27 cellular contexts compared by ENCODE assay signal in the genomic region with DNA sequence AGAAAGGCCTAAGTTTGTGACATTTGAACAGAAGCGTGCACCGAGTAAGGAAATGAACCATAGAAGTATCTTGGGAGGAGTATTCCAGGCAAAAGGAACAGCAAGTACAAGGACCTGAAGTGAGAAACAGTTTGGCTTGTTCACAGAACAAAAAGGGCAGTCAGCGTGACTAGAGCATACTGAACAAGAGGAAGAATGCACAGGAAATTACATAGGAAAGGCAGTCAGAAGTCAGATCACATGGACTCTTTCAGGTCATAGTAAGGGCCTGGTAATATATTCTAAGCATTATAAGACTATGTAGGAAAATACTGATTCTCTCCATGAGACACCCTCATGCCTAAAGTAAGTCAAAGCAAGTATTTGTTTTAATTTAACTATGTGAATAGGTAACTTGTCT. TPM values are rescaled to one million over a fixed set of nuclear protein-coding genes. Genes with fewer than 3 reads are reported as not detected.
A peak's percentile ranks its signal among the peaks of the same experiment; 100 is the strongest.
DNase-seq lines count a peak whose midpoint lies in the region; ATAC-seq, FAIRE-seq and TF ChIP-seq lines count a peak whose summit lies in the region.
"Had no signal": no experiment of that assay in that cellular context is flagged by ENCODE, and none has a peak within 500 bp of the region (broad histone marks: within the 10 kb centered on the region; RNA-seq: fewer than 3 reads in every experiment).

No MANE protein-coding gene starts in this region.

- no peaks in the 10 kb centered on the region for H3K4me1 ChIP-seq in astrocyte (ENCODE audit: insufficient read depth, low read length)
- H3K4me1 ChIP-seq: SJCRH30 had no signal

- no peak overlapping the region for H3K9ac ChIP-seq in astrocyte (ENCODE audit: low read length)

- H3K4me3 Mint-ChIP-seq in astrocyte (ENCODE audit: unreplicated experiment) = no peak overlapping the region
- no peak overlapping the region for H3K4me3 Mint-ChIP-seq in activated CD8-positive, alpha-beta memory T cell treated with anti-CD3 and anti-CD28 coated beads, Interleukin-2, amount 10 ng/mL, durations not matched to agents 7 days and 5 days
- H3K4me3 Mint-ChIP-seq: activated naive CD4-positive, alpha-beta T cell treated with anti-CD3 and anti-CD28 coated beads, Interleukin-2, amount 50 U/mL, for 24 hours; activated T-cell treated with anti-CD3 and anti-CD28 coated beads, Interleukin-2, amount 50 U/mL, for 72 hours; HFFc6; naive thymus-derived CD4-positive, alpha-beta T cell had no signal

- CTCF ChIA-PET in activated CD8-positive, alpha-beta memory T cell treated with anti-CD3 and anti-CD28 coated beads, Interleukin-2, amount 10 ng/mL, durations not matched to agents 7 days and 5 days (lab: Charles Lee) = no interaction called here

- no peaks in the 10 kb centered on the region for H4K20me1 ChIP-seq in astrocyte (ENCODE audit: insufficient read depth, low read length)

- ATAC-seq in left lobe of liver (peak; percentile 34), HG03196 (IDR thresholded peaks at IDR 0.05; ENCODE audit: unreplicated experiment) (no peak), HG03469 (IDR thresholded peaks at IDR 0.05; ENCODE audit: unreplicated experiment) (no peak)
- no peak for ATAC-seq in activated CD8-positive, alpha-beta memory T cell treated with anti-CD3 and anti-CD28 coated beads, Interleukin-2, amount 10 ng/mL, durations not matched to agents 7 days and 5 days
- ATAC-seq: activated T-cell treated with anti-CD3 and anti-CD28 coated beads, Interleukin-2, amount 50 U/mL, for 72 hours; naive thymus-derived CD4-positive, alpha-beta T cell; Panc1 had no signal

- H3K79me2 ChIP-seq in astrocyte (ENCODE audit: insufficient read depth, low read length) = no peaks in the 10 kb centered on the region

- H3K4me3 ChIP-seq in astrocyte (ENCODE audit: insufficient read depth, low read depth, low read length) = no peak overlapping the region
- H3K4me3 ChIP-seq: SJCRH30, smooth muscle cell had no signal

- peaks cover 3% of the 10 kb centered on the region for H3K9me3 Mint-ChIP-seq in astrocyte (ENCODE audit: unreplicated experiment)
- peaks cover 2% of the 10 kb centered on the region for H3K9me3 Mint-ChIP-seq in activated CD8-positive, alpha-beta memory T cell treated with anti-CD3 and anti-CD28 coated beads, Interleukin-2, amount 10 ng/mL, durations not matched to agents 7 days and 5 days (ENCODE audit: low read depth)
- H3K9me3 Mint-ChIP-seq: HFFc6 had no signal

- peak overlapping the region; percentile 24 for H3K27ac Mint-ChIP-seq in astrocyte (ENCODE audit: unreplicated experiment)
- no peak overlapping the region for H3K27ac Mint-ChIP-seq in activated CD8-positive, alpha-beta memory T cell treated with anti-CD3 and anti-CD28 coated beads, Interleukin-2, amount 10 ng/mL, durations not matched to agents 7 days and 5 days
- H3K27ac Mint-ChIP-seq: activated naive CD4-positive, alpha-beta T cell treated with anti-CD3 and anti-CD28 coated beads, Interleukin-2, amount 50 U/mL, for 24 hours; HFFc6 had no signal

- H3K27me3 Mint-ChIP-seq in astrocyte (ENCODE audit: low read depth, unreplicated experiment) = no peaks in the 10 kb centered on the region
- H3K27me3 Mint-ChIP-seq in activated CD8-positive, alpha-beta memory T cell treated with anti-CD3 and anti-CD28 coated beads, Interleukin-2, amount 10 ng/mL, durations not matched to agents 7 days and 5 days = no peaks in the 10 kb centered on the region
- H3K27me3 Mint-ChIP-seq: activated naive CD4-positive, alpha-beta T cell treated with anti-CD3 and anti-CD28 coated beads, Interleukin-2, amount 50 U/mL, for 24 hours; naive thymus-derived CD4-positive, alpha-beta T cell had no signal

- DNase-seq in NCI-H345 (lab: John Stamatoyannopoulos, UW) (peak; percentile 14), NCI-H345 treated with DMSO at 0.1 percent for 48 hours (lab: John Stamatoyannopoulos, UW; ENCODE audit: unreplicated experiment) (no peak), astrocyte (ENCODE audit: low read depth) (no peak), left lobe of liver (ENCODE audit: low spot score) (no peak), pulmonary artery endothelial cell (ENCODE audit: low read depth, low spot score) (peak; percentile 22)
- DNase-seq in activated CD8-positive, alpha-beta memory T cell treated with anti-CD3 and anti-CD28 coated beads, Interleukin-2, amount 10 ng/mL, durations not matched to agents 7 days and 5 days = no peak
- DNase-seq: activated T-cell treated with anti-CD3 and anti-CD28 coated beads, Interleukin-2, amount 50 U/mL, for 72 hours; C1 segment of cervical spinal cord; DMS153; HFFc6; hypothalamus; mammary epithelial cell; naive thymus-derived CD4-positive, alpha-beta T cell; NCI-H526 treated with DMSO at 0.1 percent for 48 hours; SJCRH30; stimulated activated CD4-positive, alpha-beta T cell treated with anti-CD3 and anti-CD28 coated beads, Interleukin-4, amount 100 ng/mL, for 1 hour; T-helper 2 cell; WERI-Rb-1 had no signal

- H3K4me1 Mint-ChIP-seq in astrocyte (ENCODE audit: low read depth, unreplicated experiment) = peaks cover 4% of the 10 kb centered on the region
- H3K4me1 Mint-ChIP-seq in activated CD8-positive, alpha-beta memory T cell treated with anti-CD3 and anti-CD28 coated beads, Interleukin-2, amount 10 ng/mL, durations not matched to agents 7 days and 5 days = peaks cover 14% of the 10 kb centered on the region

- FAIRE-seq in astrocyte (lab: Jason Lieb, UNC) = no peak
- FAIRE-seq: endometrium, keratinocyte, urothelium cell line had no signal

- H3K36me3 Mint-ChIP-seq in astrocyte (ENCODE audit: low read depth, unreplicated experiment) = peaks cover 5% of the 10 kb centered on the region
- peaks cover 22% of the 10 kb centered on the region for H3K36me3 Mint-ChIP-seq in activated CD8-positive, alpha-beta memory T cell treated with anti-CD3 and anti-CD28 coated beads, Interleukin-2, amount 10 ng/mL, durations not matched to agents 7 days and 5 days

- H3K36me3 ChIP-seq in astrocyte (ENCODE audit: insufficient read depth, low read length) = peaks cover 5% of the 10 kb centered on the region
- H3K36me3 ChIP-seq: WERI-Rb-1 had no signal

- H3K4me2 ChIP-seq in astrocyte (ENCODE audit: low read length) = no peak overlapping the region
- H3K4me2 ChIP-seq: smooth muscle cell had no signal

- no peaks in the 10 kb centered on the region for H3K9me3 ChIP-seq in astrocyte (ENCODE audit: insufficient read depth, low read depth, low read length)
- H3K9me3 ChIP-seq: SJCRH30 had no signal

- TF ChIP-seq CTCF in astrocyte (IDR thresholded peaks at IDR 0.05; ENCODE audit: insufficient read depth, low read depth, low read length) = no peak

- no peak overlapping the region for H3K27ac ChIP-seq in astrocyte (ENCODE audit: low read depth, low read length)
- H3K27ac ChIP-seq: 22Rv1, SJCRH30, WERI-Rb-1 had no signal

- no peaks in the 10 kb centered on the region for H3K27me3 ChIP-seq in astrocyte (ENCODE audit: insufficient read depth, low read length)
- H3K27me3 ChIP-seq: SJCRH30 had no signal

- no peak overlapping the region for H2AFZ ChIP-seq in astrocyte (ENCODE audit: low read depth, low read length)

RNA-seq across cellular contexts. Expression of gene GAB2, which starts 52.3 kb away (rescaled TPM):
- 10.5 and 18.2 TPM in 2 replicates for total RNA-seq in astrocyte
- 4.5 TPM for total RNA-seq in left lobe of liver
- total RNA-seq in pulmonary artery endothelial cell = 19.6 and 20.1 TPM in 2 replicates
- 10 to 100 TPM; 23.8 to 29.9 TPM for total RNA-seq in activated CD8-positive, alpha-beta memory T cell treated with anti-CD3 and anti-CD28 coated beads, Interleukin-2, amount 10 ng/mL, durations not matched to agents 7 days and 5 days

Comparison
In these comparisons a context has a peak if more than half of its experiments do, and no peak if none do; other contexts are left out.
1. DNase-seq: peak in NCI-H345 (single experiment) and pulmonary artery endothelial cell (single experiment); none in NCI-H345 treated with DMSO at 0.1 percent for 48 hours (single experiment), astrocyte (single experiment), left lobe of liver (single experiment) and activated CD8-positive, alpha-beta memory T cell treated with anti-CD3 and anti-CD28 coated beads, Interleukin-2, amount 10 ng/mL, durations not matched to agents 7 days and 5 days (single experiment).